In the genomic region with DNA sequence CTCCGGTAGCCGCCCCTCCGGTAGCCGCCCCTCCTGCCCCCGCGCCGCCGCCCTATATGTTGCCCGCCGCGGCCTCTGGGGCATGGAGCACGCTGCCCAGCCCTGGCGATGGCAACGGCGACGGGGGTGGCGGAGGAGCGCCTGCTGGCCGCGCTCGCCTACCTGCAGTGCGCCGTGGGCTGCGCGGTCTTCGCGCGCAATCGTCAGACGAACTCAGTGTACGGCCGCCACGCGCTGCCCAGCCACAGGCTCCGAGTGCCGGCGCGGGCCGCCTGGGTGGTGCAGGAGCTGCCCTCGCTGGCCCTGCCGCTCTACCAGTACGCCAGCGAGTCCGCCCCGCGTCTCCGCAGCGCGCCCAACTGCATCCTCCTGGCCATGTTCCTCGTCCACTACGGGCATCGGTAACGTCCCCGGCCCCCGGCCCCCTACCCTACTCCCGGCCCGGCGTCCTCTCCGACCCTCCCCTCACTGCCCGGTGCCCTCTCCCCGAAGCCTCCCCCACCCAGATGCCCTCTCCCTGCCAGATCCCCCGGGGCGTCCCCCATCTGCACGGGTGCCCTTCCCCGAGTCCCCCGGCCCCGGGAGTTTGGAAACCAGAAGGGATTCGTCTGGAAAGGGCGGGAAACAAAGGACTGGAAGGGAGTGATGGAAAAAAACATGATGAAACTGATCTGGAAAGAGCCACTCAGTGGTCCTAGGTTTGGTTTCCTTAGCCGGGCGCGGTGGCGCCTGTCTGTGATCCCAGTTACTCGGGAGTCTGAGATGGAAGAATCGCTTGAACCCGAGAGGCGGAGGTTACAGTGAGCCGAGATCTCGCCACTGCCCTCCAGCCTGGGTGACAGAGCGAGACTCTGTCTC, we compare ENCODE assay signal across 1 cellular context.
TF ChIP-seq lines count a peak whose summit lies in the region.

No MANE protein-coding gene starts in this region.

TF ChIP-seq in HEK293, 187 proteins besides CTCF, POLR2A, EP300 and RAD21 (continued from another document):
- TF ChIP-seq, protein P1, sequence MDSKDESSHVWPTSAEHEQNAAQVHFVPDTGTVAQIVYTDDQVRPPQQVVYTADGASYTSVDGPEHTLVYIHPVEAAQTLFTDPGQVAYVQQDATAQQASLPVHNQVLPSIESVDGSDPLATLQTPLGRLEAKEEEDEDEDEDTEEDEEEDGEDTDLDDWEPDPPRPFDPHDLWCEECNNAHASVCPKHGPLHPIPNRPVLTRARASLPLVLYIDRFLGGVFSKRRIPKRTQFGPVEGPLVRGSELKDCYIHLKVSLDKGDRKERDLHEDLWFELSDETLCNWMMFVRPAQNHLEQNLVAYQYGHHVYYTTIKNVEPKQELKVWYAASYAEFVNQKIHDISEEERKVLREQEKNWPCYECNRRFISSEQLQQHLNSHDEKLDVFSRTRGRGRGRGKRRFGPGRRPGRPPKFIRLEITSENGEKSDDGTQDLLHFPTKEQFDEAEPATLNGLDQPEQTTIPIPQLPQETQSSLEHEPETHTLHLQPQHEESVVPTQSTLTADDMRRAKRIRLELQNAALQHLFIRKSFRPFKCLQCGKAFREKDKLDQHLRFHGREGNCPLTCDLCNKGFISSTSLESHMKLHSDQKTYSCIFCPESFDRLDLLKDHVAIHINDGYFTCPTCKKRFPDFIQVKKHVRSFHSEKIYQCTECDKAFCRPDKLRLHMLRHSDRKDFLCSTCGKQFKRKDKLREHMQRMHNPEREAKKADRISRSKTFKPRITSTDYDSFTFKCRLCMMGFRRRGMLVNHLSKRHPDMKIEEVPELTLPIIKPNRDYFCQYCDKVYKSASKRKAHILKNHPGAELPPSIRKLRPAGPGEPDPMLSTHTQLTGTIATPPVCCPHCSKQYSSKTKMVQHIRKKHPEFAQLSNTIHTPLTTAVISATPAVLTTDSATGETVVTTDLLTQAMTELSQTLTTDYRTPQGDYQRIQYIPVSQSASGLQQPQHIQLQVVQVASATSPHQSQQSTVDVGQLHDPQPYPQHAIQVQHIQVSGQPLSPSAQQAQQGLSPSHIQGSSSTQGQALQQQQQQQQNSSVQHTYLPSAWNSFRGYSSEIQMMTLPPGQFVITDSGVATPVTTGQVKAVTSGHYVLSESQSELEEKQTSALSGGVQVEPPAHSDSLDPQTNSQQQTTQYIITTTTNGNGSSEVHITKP (tag by site-specific recombination; IDR thresholded peaks at IDR 0.05): peak; percentile 44; the same call in 1 of the 2 replicates
- TF ChIP-seq ZNF600 (tag by site-specific recombination; IDR thresholded peaks at IDR 0.05): peak; percentile 73
- no peak for TF ChIP-seq ZNF645 (tag by site-specific recombination; IDR thresholded peaks at IDR 0.05)
